ENCODE assay signal across 1 cellular context in the genomic region with DNA sequence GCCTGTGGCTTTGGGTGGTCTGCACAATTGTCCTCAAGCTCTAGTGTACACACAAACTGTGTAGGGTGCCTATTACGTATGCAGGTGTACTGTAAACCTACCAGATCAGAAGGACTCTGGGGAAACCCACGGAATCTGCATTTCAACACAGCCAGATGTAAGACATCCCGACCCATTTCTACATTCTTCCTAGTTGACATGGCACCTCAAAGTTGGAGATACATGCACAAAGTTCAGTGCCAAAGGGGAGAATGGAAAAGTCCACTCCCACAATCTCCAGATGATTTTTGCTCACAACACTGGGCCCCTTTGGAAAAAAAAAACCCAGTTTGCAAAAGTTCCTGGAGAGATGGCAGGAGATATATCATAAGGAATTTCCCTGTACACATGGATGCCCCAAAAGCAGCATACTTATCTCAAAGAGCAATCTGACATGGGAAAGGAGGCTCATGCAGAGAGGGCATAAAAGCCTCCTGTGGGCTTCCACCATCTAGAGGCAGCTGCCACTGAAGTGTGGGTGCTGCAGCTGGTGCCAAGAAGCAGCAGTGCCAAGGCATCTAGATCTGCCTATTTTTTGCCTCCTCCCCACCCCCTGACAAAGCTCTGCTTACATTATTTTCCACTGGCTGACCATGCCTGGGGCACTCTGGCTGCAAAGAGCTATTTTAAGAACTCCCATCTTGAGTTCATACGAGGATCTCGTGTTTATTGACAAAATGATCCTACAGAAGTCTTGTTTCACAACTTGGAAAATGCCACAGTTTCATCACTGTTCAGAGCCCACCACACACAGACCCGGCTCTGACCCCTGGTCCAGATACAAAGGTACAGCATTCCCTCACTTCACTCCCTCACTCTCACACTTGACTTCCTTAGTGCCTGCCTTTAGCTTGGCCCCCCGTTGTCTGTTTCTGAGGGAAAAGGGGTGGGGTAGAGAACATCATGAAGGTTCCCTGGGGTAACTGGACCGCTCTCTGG.
TF ChIP-seq lines count a peak whose summit lies in the region.

No MANE protein-coding gene starts in this region.

TF ChIP-seq in SK-N-SH treated with all-trans-retinoic acid at 6 μM for 48 hours, 23 proteins besides CTCF, POLR2A, EP300 and RAD21 (continued from another document):
- TF ChIP-seq POU6F1 (CRISPR knock-in tag; IDR thresholded peaks at IDR 0.05; ENCODE audit: borderline replicate concordance, low read depth), result no peak
- no peak for TF ChIP-seq ESRRG (CRISPR knock-in tag; IDR thresholded peaks at IDR 0.05)
- no peak for TF ChIP-seq TCF4 (CRISPR knock-in tag; IDR thresholded peaks at IDR 0.05; ENCODE audit: borderline replicate concordance)
- no peak for TF ChIP-seq ARNTL (CRISPR knock-in tag; IDR thresholded peaks at IDR 0.05; ENCODE audit: borderline replicate concordance, low read depth)
- no peak for TF ChIP-seq RARB (CRISPR knock-in tag; IDR thresholded peaks at IDR 0.05)
- TF ChIP-seq CSDC2 (CRISPR knock-in tag; IDR thresholded peaks at IDR 0.05), result no peak
